ENCODE assay signal across 16 cellular contexts in genomic region chr1:29684141-29684540, GRCh38.
"Had no signal": no experiment of that assay in that cellular context is flagged by ENCODE, and none has a peak within 500 bp of the region (broad histone marks: within the 10 kb centered on the region; RNA-seq: fewer than 3 reads in every experiment).

No MANE protein-coding gene starts in this region.

- ATAC-seq: activated CD8-positive, alpha-beta T cell treated with anti-CD3 and anti-CD28 coated beads for 36 hours; activated naive CD4-positive, alpha-beta T cell treated with anti-CD3 and anti-CD28 coated beads, Interleukin-2, amount 50 U/mL, for 72 hours; effector memory CD8-positive, alpha-beta T cell; left cardiac atrium; lower lobe of right lung; stimulated activated naive B cell treated with anti-CD40 and anti-IgM and Interleukin-4, amounts not matched to agents 10 μg/mL and 1 μg/mL and 100 μg/mL, for 72 hours had no signal

- H3K27ac ChIP-seq: lower lobe of right lung, sigmoid colon, SK-N-MC, thyroid gland had no signal

- H3K4me1 ChIP-seq: lower lobe of right lung, thyroid gland had no signal

- H3K9me3 ChIP-seq: lower lobe of right lung, sigmoid colon, thyroid gland had no signal

- H3K36me3 ChIP-seq: lower lobe of right lung, sigmoid colon, thyroid gland had no signal

- DNase-seq: activated B cell treated with CpG ODN at 0.5 μM for 24 hours; activated CD4-positive, alpha-beta T cell treated with anti-CD3 and anti-CD28 coated beads for 4 hours; activated CD8-positive, alpha-beta T cell treated with anti-CD3 and anti-CD28 coated beads for 36 hours; activated gamma-delta T cell treated with Interleukin-2 at 50 U/mL for 16 hours; amniotic stem cell; dermis blood vessel endothelial cell; effector memory CD8-positive, alpha-beta T cell; foreskin fibroblast; left cardiac atrium; lower lobe of right lung; sigmoid colon; stimulated activated CD4-positive, alpha-beta T cell treated with anti-CD3 and anti-CD28 coated beads, Interleukin-4, amount 100 ng/mL, for 4 hours; stimulated activated naive B cell treated with anti-CD40 and anti-IgM and Interleukin-4, amounts not matched to agents 10 μg/mL and 1 μg/mL and 100 μg/mL, for 72 hours; thyroid gland had no signal

- H3K4me3 ChIP-seq: lower lobe of right lung, sigmoid colon, SK-N-MC, thyroid gland had no signal

- H3K27me3 ChIP-seq: thyroid gland had no signal
